In genomic region chr1:25341746-25342145, GRCh38 we compare ENCODE assay signal across 1 cellular context.
A peak's percentile ranks its signal among the peaks of the same experiment; 100 is the strongest.
TF ChIP-seq lines count a peak whose summit lies in the region.

No MANE protein-coding gene starts in this region.

TF ChIP-seq in HepG2, 621 proteins besides CTCF, POLR2A, EP300 and RAD21:
- peak; percentile 67 for TF ChIP-seq ZNF770 (CRISPR knock-in tag; IDR thresholded peaks at IDR 0.05)
- TF ChIP-seq FOXP4 (CRISPR knock-in tag; IDR thresholded peaks at IDR 0.05), result no peak
- no peak for TF ChIP-seq NFE2 (CRISPR knock-in tag; IDR thresholded peaks at IDR 0.05)
- TF ChIP-seq ZIK1 (CRISPR knock-in tag; IDR thresholded peaks at IDR 0.05; ENCODE audit: borderline replicate concordance, low read depth), result no peak
- TF ChIP-seq IKZF1 (IDR thresholded peaks at IDR 0.05), result no peak
